In genomic region chr12:65955418-65955817, GRCh38 we compare ENCODE assay signal across 1 cellular context.
A peak's percentile ranks its signal among the peaks of the same experiment; 100 is the strongest.
TF ChIP-seq lines count a peak whose summit lies in the region.

No MANE protein-coding gene starts in this region.

TF ChIP-seq in HEK293, 187 proteins besides CTCF, POLR2A, EP300 and RAD21:
- TF ChIP-seq, protein P1, sequence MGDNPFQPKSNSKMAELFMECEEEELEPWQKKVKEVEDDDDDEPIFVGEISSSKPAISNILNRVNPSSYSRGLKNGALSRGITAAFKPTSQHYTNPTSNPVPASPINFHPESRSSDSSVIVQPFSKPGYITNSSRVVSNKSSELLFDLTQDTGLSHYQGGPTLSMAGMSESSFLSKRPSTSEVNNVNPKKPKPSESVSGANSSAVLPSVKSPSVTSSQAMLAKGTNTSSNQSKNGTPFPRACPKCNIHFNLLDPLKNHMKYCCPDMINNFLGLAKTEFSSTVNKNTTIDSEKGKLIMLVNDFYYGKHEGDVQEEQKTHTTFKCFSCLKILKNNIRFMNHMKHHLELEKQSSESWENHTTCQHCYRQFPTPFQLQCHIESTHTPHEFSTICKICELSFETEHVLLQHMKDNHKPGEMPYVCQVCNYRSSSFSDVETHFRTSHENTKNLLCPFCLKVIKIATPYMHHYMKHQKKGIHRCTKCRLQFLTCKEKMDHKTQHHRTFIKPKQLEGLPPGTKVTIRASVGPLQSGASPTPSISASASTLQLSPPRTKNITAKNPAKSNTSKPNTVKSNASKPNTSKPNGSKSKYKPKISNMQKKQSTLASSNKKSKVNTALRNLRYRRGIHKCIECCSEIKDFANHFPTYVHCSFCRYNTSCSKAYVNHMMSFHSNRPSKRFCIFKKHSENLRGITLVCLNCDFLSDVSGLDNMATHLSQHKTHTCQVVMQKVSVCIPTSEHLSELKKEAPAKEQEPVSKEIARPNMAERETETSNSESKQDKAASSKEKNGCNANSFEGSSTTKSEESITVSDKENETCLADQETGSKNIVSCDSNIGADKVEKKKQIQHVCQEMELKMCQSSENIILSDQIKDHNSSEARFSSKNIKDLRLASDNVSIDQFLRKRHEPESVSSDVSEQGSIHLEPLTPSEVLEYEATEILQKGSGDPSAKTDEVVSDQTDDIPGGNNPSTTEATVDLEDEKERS (tag by site-specific recombination; IDR thresholded peaks at IDR 0.05) = no peak
- TF ChIP-seq PRDM1 (tag by site-specific recombination; IDR thresholded peaks at IDR 0.05) = peak; percentile 56; the same call in 1 of the 2 replicates
